In genomic region chr1:15261155-15262002, GRCh38 we compare ENCODE assay signal across 9 cellular contexts. TPM values are rescaled to one million over a fixed set of nuclear protein-coding genes. Genes with fewer than 3 reads are reported as not detected.
A peak's percentile ranks its signal among the peaks of the same experiment; 100 is the strongest.
DNase-seq lines count a peak whose midpoint lies in the region; ATAC-seq and TF ChIP-seq lines count a peak whose summit lies in the region.
"Had no signal": no experiment of that assay in that cellular context is flagged by ENCODE, and none has a peak within 500 bp of the region (broad histone marks: within the 10 kb centered on the region; RNA-seq: fewer than 3 reads in every experiment).

No MANE protein-coding gene starts in this region.

- no peaks in the 10 kb centered on the region for H3K27me3 ChIP-seq in adrenal gland

- peak overlapping the region; percentile 9 to 91 (median 70) for H3K27ac ChIP-seq in adrenal gland

- H3K36me3 Mint-ChIP-seq in memory B cell, result no peaks in the 10 kb centered on the region

- H3K27ac Mint-ChIP-seq in memory B cell, result no peak overlapping the region
- H3K27ac Mint-ChIP-seq: T-helper 1 cell treated with Interleukin-12 subunit alpha and Interleukin-12 subunit beta and Interleukin-4 antibody, amounts not matched to agents 30 μg/mL and 1 μg/mL, for 36 hours had no signal

- DNase-seq in AG08395 (ENCODE audit: low spot score), result peak; percentile 27
- DNase-seq in adrenal gland, result peak; percentile 77 to 91 (median 90)
- no peak for DNase-seq in memory B cell (ENCODE audit: low spot score in 2 of 2)
- DNase-seq in NCI-H1417 treated with DMSO at 0.1 percent for 48 hours (lab: John Stamatoyannopoulos, UW), result no peak
- DNase-seq in RPMI8226, result no peak
- no peak for DNase-seq in NCI-H748 treated with DMSO at 0.1 percent for 48 hours (lab: John Stamatoyannopoulos, UW)

- H3K4me1 Mint-ChIP-seq in memory B cell, result peaks cover 5% of the 10 kb centered on the region

- no peaks in the 10 kb centered on the region for H3K9me3 ChIP-seq in adrenal gland (replicated peaks in 1 of 3)

- no peaks in the 10 kb centered on the region for H3K36me3 ChIP-seq in adrenal gland (replicated peaks in 1 of 2)

- H3K4me3 ChIP-seq in adrenal gland, result peak overlapping the region in 1 of 4 donors; percentile 16

- WGBS in adrenal gland, 4 donors, result 17 to 21% (median 20%) methylated on average over 20 of the region's 20 CpGs

- H3K4me1 ChIP-seq in adrenal gland (replicated peaks in 1 of 2), result peaks cover 34% of the 10 kb centered on the region in 2 donors

- no peak for TF ChIP-seq CTCF in adrenal gland (IDR thresholded peaks at IDR 0.05)

- peaks cover 2% of the 10 kb centered on the region for H3K9me3 Mint-ChIP-seq in memory B cell

- TF ChIP-seq POLR2A in adrenal gland (IDR thresholded peaks at IDR 0.05), result peak in 1 of 2 donors; percentile 78

- intact Hi-C loops in adrenal gland (cut with DNase I), result no loop called here

- peak; percentile 42 for ATAC-seq in HG03432 (IDR thresholded peaks at IDR 0.05; ENCODE audit: unreplicated experiment)
- peak; percentile 26 for ATAC-seq in memory B cell (ENCODE audit: low read depth)
- ATAC-seq in HG03457 (IDR thresholded peaks at IDR 0.05; ENCODE audit: unreplicated experiment), result no peak

- peaks cover 26% of the 10 kb centered on the region for H3K27me3 Mint-ChIP-seq in memory B cell

- H3K4me3 Mint-ChIP-seq in memory B cell, result no peak overlapping the region
- H3K4me3 Mint-ChIP-seq: T-helper 1 cell treated with Interleukin-12 subunit alpha and Interleukin-12 subunit beta and Interleukin-4 antibody, amounts not matched to agents 30 μg/mL and 1 μg/mL, for 36 hours had no signal

RNA-seq across cellular contexts. Expression of gene FHAD1, which starts 14.4 kb away (rescaled TPM):
- total RNA-seq in adrenal gland, result 1 to 10 TPM in 1 of 8 donors, under 1 TPM in 6, not detected in 1; 0.09 to 1.2 (median 0.55) TPM
- 1 to 10 TPM in 1 of 3 donors, under 1 TPM in 2; 0.24 to 1.6 (median 0.90) TPM for polyA plus RNA-seq in adrenal gland

Comparison
In these comparisons a context has a peak if more than half of its experiments do, and no peak if none do; other contexts are left out.
1. DNase-seq: peak in AG08395 (single experiment) and adrenal gland (7 of 7); none in memory B cell (0 of 2), NCI-H1417 treated with DMSO at 0.1 percent for 48 hours (single experiment), RPMI8226 (single experiment) and NCI-H748 treated with DMSO at 0.1 percent for 48 hours (single experiment).